In the genomic region with DNA sequence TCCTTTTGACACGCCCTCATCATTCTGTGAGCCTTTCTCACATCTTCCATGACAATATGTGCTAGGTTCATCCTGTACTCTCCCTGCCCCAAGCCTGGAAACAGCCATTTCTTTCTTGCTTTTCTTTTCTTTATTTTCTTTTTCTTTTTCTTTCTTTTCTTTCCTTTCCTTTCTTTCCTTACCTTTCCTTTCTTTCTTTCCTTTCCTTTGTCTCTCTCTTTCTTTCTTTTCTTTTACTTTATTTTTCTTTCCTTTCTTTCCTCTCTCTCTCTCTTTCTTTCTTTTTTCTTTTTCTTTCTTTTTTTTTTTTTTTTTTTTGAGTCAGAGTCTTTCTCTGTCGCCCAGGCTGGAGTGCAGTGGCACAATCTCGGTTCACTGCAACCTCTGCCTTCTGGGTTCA, we compare ENCODE assay signal across 34 cellular contexts. TPM values are rescaled to one million over a fixed set of nuclear protein-coding genes. Genes with fewer than 3 reads are reported as not detected.
"Had no signal": no experiment of that assay in that cellular context is flagged by ENCODE, and none has a peak within 500 bp of the region (broad histone marks: within the 10 kb centered on the region; RNA-seq: fewer than 3 reads in every experiment).

No MANE protein-coding gene starts in this region.

- H3K36me3 ChIP-seq: brain microvascular endothelial cell, colonic mucosa had no signal

- FAIRE-seq: bronchial epithelial cell had no signal

- H3K36me3 Mint-ChIP-seq: activated CD4-positive, alpha-beta memory T cell treated with anti-CD3 and anti-CD28 coated beads for 36 hours; activated naive CD8-positive, alpha-beta T cell had no signal

- H3K27me3 ChIP-seq: brain microvascular endothelial cell, colonic mucosa, esophagus muscularis mucosa, foreskin keratinocyte, gastrocnemius medialis had no signal

- H3K4me1 ChIP-seq: colonic mucosa, esophagus muscularis mucosa, foreskin keratinocyte, gastrocnemius medialis had no signal

- ATAC-seq: activated CD4-positive, alpha-beta T cell treated with anti-CD3 and anti-CD28 coated beads for 36 hours; foreskin keratinocyte; gastrocnemius medialis; heart left ventricle had no signal

- DNase-seq: activated CD4-positive, alpha-beta memory T cell treated with anti-CD3 and anti-CD28 coated beads for 36 hours; activated CD4-positive, alpha-beta T cell treated with anti-CD3 and anti-CD28 coated beads for 36 hours; activated CD4-positive, alpha-beta T cell treated with anti-CD3 and anti-CD28 coated beads, Interleukin-2, amount 10 ng/mL, durations not matched to agents 24 days and 14 days; activated CD4-positive, CD25-positive, alpha-beta regulatory T cell; activated CD4-positive, CD25-positive, alpha-beta regulatory T cell treated with anti-CD3 and anti-CD28 coated beads, Interleukin-2, amount 50 U/mL, for 72 hours; activated CD8-positive, alpha-beta memory T cell treated with anti-CD3 and anti-CD28 coated beads, Interleukin-2, amount 50 U/mL, for 48 hours; activated effector memory CD4-positive, alpha-beta T cell treated with anti-CD3 and anti-CD28 coated beads, Interleukin-2, amount 50 U/mL, for 16 hours; activated naive CD4-positive, alpha-beta T cell treated with anti-CD3 and anti-CD28 coated beads for 36 hours; activated T-cell treated with anti-CD3 and anti-CD28 coated beads for 4 hours; activated T-cell treated with anti-CD3 and anti-CD28 coated beads, Interleukin-2, amount 50 U/mL, for 24 hours; amniotic stem cell; anterior cingulate cortex; brain microvascular endothelial cell; colonic mucosa; effector memory CD4-positive, alpha-beta T cell; endodermal cell; erythroblast; foreskin keratinocyte; gastrocnemius medialis; glutamatergic neuron; heart left ventricle; T-helper 2 cell had no signal

- H3K27ac ChIP-seq: brain microvascular endothelial cell, colonic mucosa, dorsolateral prefrontal cortex, esophagus muscularis mucosa, foreskin keratinocyte, gastrocnemius medialis, heart left ventricle had no signal

- H3K9me3 ChIP-seq: colonic mucosa, esophagus muscularis mucosa, gastrocnemius medialis, heart left ventricle had no signal

- H3K4me3 Mint-ChIP-seq: activated CD4-positive, alpha-beta memory T cell treated with anti-CD3 and anti-CD28 coated beads for 36 hours; activated CD4-positive, alpha-beta T cell treated with anti-CD3 and anti-CD28 coated beads for 36 hours; activated CD4-positive, alpha-beta T cell treated with anti-CD3 and anti-CD28 coated beads, Interleukin-2, amount 10 ng/mL, durations not matched to agents 24 days and 14 days; activated naive CD4-positive, alpha-beta T cell treated with anti-CD3 and anti-CD28 coated beads for 36 hours; activated naive CD8-positive, alpha-beta T cell; activated T-cell treated with anti-CD3 and anti-CD28 coated beads, Interleukin-2, amount 50 U/mL, for 24 hours; activated T-helper 1 cell treated with anti-CD3 and anti-CD28 coated beads, Interleukin-12 subunit alpha, Interleukin-12 subunit beta, Interleukin-2, Interleukin-4 antibody, amounts not matched to agents 30 ng/mL and 10 ng/mL and 1 ng/mL, durations not matched to agents 14 hours and 24 hours and 36 hours; dendritic cell treated with granulocyte-macrophage colony-stimulating factor and Interleukin-4, amounts not matched to agents 40 ng/mL and 50 ng/mL, for 4 days; endodermal cell had no signal

- H3K4me1 Mint-ChIP-seq: endodermal cell had no signal

- H3K9me3 Mint-ChIP-seq: activated CD4-positive, alpha-beta memory T cell treated with anti-CD3 and anti-CD28 coated beads for 36 hours; activated CD4-positive, alpha-beta T cell treated with anti-CD3 and anti-CD28 coated beads, Interleukin-2, amount 10 ng/mL, durations not matched to agents 24 days and 14 days; activated naive CD4-positive, alpha-beta T cell treated with anti-CD3 and anti-CD28 coated beads for 36 hours; activated T-cell treated with anti-CD3 and anti-CD28 coated beads, Interleukin-2, amount 50 U/mL, for 24 hours; activated T-helper 1 cell treated with anti-CD3 and anti-CD28 coated beads, Interleukin-12 subunit alpha, Interleukin-12 subunit beta, Interleukin-2, Interleukin-4 antibody, amounts not matched to agents 30 ng/mL and 10 ng/mL and 1 ng/mL, durations not matched to agents 14 hours and 24 hours and 36 hours; activated T-helper 2 cell treated with anti-CD3 and anti-CD28 coated beads, Interferon-gamma antibody, Interleukin-2, Interleukin-4, amounts not matched to agents 10 μg/mL and 5 μg/mL and 100 μg/mL, durations not matched to agents 14 hours and 24 hours and 36 hours; dendritic cell treated with granulocyte-macrophage colony-stimulating factor and Interleukin-4, amounts not matched to agents 40 ng/mL and 50 ng/mL, for 4 days had no signal

- H3K27me3 Mint-ChIP-seq: activated CD4-positive, alpha-beta memory T cell treated with anti-CD3 and anti-CD28 coated beads for 36 hours; activated CD4-positive, alpha-beta T cell treated with anti-CD3 and anti-CD28 coated beads for 36 hours; activated CD4-positive, alpha-beta T cell treated with anti-CD3 and anti-CD28 coated beads, Interleukin-2, amount 10 ng/mL, durations not matched to agents 24 days and 14 days; activated naive CD8-positive, alpha-beta T cell; dendritic cell treated with granulocyte-macrophage colony-stimulating factor and Interleukin-4, amounts not matched to agents 40 ng/mL and 50 ng/mL, for 4 days had no signal

- H3K4me3 ChIP-seq: colonic mucosa, dorsolateral prefrontal cortex, esophagus muscularis mucosa, gastrocnemius medialis, heart left ventricle had no signal

- H3K27ac Mint-ChIP-seq: activated CD4-positive, alpha-beta memory T cell treated with anti-CD3 and anti-CD28 coated beads for 36 hours; activated CD4-positive, alpha-beta T cell treated with anti-CD3 and anti-CD28 coated beads for 36 hours; activated CD4-positive, alpha-beta T cell treated with anti-CD3 and anti-CD28 coated beads, Interleukin-2, amount 10 ng/mL, durations not matched to agents 24 days and 14 days; activated naive CD4-positive, alpha-beta T cell treated with anti-CD3 and anti-CD28 coated beads for 36 hours; activated naive CD8-positive, alpha-beta T cell; activated T-cell treated with anti-CD3 and anti-CD28 coated beads, Interleukin-2, amount 50 U/mL, for 24 hours; activated T-helper 1 cell treated with anti-CD3 and anti-CD28 coated beads, Interleukin-12 subunit alpha, Interleukin-12 subunit beta, Interleukin-2, Interleukin-4 antibody, amounts not matched to agents 30 ng/mL and 10 ng/mL and 1 ng/mL, durations not matched to agents 14 hours and 24 hours and 36 hours; activated T-helper 2 cell treated with anti-CD3 and anti-CD28 coated beads, Interferon-gamma antibody, Interleukin-2, Interleukin-4, amounts not matched to agents 10 μg/mL and 5 μg/mL and 100 μg/mL, durations not matched to agents 14 hours and 24 hours and 36 hours; dendritic cell treated with granulocyte-macrophage colony-stimulating factor and Interleukin-4, amounts not matched to agents 40 ng/mL and 50 ng/mL, for 4 days; endodermal cell had no signal

RNA-seq across cellular contexts. Expression of a gene that starts 19.2 kb away (rescaled TPM):
- total RNA-seq: activated CD4-positive, alpha-beta memory T cell treated with anti-CD3 and anti-CD28 coated beads for 36 hours; activated CD4-positive, alpha-beta T cell treated with anti-CD3 and anti-CD28 coated beads for 36 hours; activated CD4-positive, alpha-beta T cell treated with anti-CD3 and anti-CD28 coated beads, Interleukin-2, amount 10 ng/mL, durations not matched to agents 24 days and 14 days; activated naive CD4-positive, alpha-beta T cell treated with anti-CD3 and anti-CD28 coated beads for 36 hours; activated T-helper 1 cell treated with anti-CD3 and anti-CD28 coated beads, Interleukin-12 subunit alpha, Interleukin-12 subunit beta, Interleukin-2, Interleukin-4 antibody, amounts not matched to agents 30 ng/mL and 10 ng/mL and 1 ng/mL, durations not matched to agents 14 hours and 24 hours and 36 hours; activated T-helper 2 cell treated with anti-CD3 and anti-CD28 coated beads, Interferon-gamma antibody, Interleukin-2, Interleukin-4, amounts not matched to agents 10 μg/mL and 5 μg/mL and 100 μg/mL, durations not matched to agents 14 hours and 24 hours and 36 hours; astrocyte; bronchial epithelial cell; cardiac septum; chondrocyte; colonic mucosa; endodermal cell; foreskin keratinocyte; gastrocnemius medialis; heart left ventricle; T-helper 1 cell treated with Interleukin-12 subunit alpha and Interleukin-12 subunit beta and Interleukin-4 antibody, amounts not matched to agents 30 ng/mL and 1 ng/mL, for 36 hours had no signal
- polyA plus RNA-seq: adipose tissue, foreskin keratinocyte, heart left ventricle had no signal

RNA-seq across cellular contexts. Expression of a gene that starts 19.7 kb away (rescaled TPM):
- total RNA-seq: bronchial epithelial cell, esophagus muscularis mucosa, gastrocnemius medialis had no signal

RNA-seq across cellular contexts. Expression of a gene that starts 37.6 kb away (rescaled TPM):
- total RNA-seq: activated CD4-positive, alpha-beta memory T cell treated with anti-CD3 and anti-CD28 coated beads for 36 hours; activated CD4-positive, alpha-beta T cell treated with anti-CD3 and anti-CD28 coated beads for 36 hours; activated CD4-positive, alpha-beta T cell treated with anti-CD3 and anti-CD28 coated beads, Interleukin-2, amount 10 ng/mL, durations not matched to agents 24 days and 14 days; activated naive CD4-positive, alpha-beta T cell treated with anti-CD3 and anti-CD28 coated beads for 36 hours; activated T-helper 1 cell treated with anti-CD3 and anti-CD28 coated beads, Interleukin-12 subunit alpha, Interleukin-12 subunit beta, Interleukin-2, Interleukin-4 antibody, amounts not matched to agents 30 ng/mL and 10 ng/mL and 1 ng/mL, durations not matched to agents 14 hours and 24 hours and 36 hours; activated T-helper 2 cell treated with anti-CD3 and anti-CD28 coated beads, Interferon-gamma antibody, Interleukin-2, Interleukin-4, amounts not matched to agents 10 μg/mL and 5 μg/mL and 100 μg/mL, durations not matched to agents 14 hours and 24 hours and 36 hours; astrocyte; bronchial epithelial cell; cardiac septum; chondrocyte; colonic mucosa; endodermal cell; esophagus muscularis mucosa; foreskin keratinocyte; gastrocnemius medialis; heart left ventricle; T-helper 1 cell treated with Interleukin-12 subunit alpha and Interleukin-12 subunit beta and Interleukin-4 antibody, amounts not matched to agents 30 ng/mL and 1 ng/mL, for 36 hours had no signal
- polyA plus RNA-seq: adipose tissue, foreskin keratinocyte, heart left ventricle had no signal

RNA-seq across cellular contexts. Expression of a gene that starts 47.2 kb away (rescaled TPM):
- total RNA-seq: activated CD4-positive, alpha-beta memory T cell treated with anti-CD3 and anti-CD28 coated beads for 36 hours; activated CD4-positive, alpha-beta T cell treated with anti-CD3 and anti-CD28 coated beads for 36 hours; activated CD4-positive, alpha-beta T cell treated with anti-CD3 and anti-CD28 coated beads, Interleukin-2, amount 10 ng/mL, durations not matched to agents 24 days and 14 days; activated naive CD4-positive, alpha-beta T cell treated with anti-CD3 and anti-CD28 coated beads for 36 hours; activated T-helper 1 cell treated with anti-CD3 and anti-CD28 coated beads, Interleukin-12 subunit alpha, Interleukin-12 subunit beta, Interleukin-2, Interleukin-4 antibody, amounts not matched to agents 30 ng/mL and 10 ng/mL and 1 ng/mL, durations not matched to agents 14 hours and 24 hours and 36 hours; activated T-helper 2 cell treated with anti-CD3 and anti-CD28 coated beads, Interferon-gamma antibody, Interleukin-2, Interleukin-4, amounts not matched to agents 10 μg/mL and 5 μg/mL and 100 μg/mL, durations not matched to agents 14 hours and 24 hours and 36 hours; astrocyte; bronchial epithelial cell; cardiac septum; chondrocyte; colonic mucosa; endodermal cell; esophagus muscularis mucosa; foreskin keratinocyte; gastrocnemius medialis; heart left ventricle; T-helper 1 cell treated with Interleukin-12 subunit alpha and Interleukin-12 subunit beta and Interleukin-4 antibody, amounts not matched to agents 30 ng/mL and 1 ng/mL, for 36 hours had no signal
- polyA plus RNA-seq: adipose tissue, foreskin keratinocyte, heart left ventricle had no signal
